ENCODE assay signal across 22 cellular contexts in genomic region chr2:145887915-145888314, GRCh38.
"Had no signal": no experiment of that assay in that cellular context is flagged by ENCODE, and none has a peak within 500 bp of the region (broad histone marks: within the 10 kb centered on the region; RNA-seq: fewer than 3 reads in every experiment).

No MANE protein-coding gene starts in this region.

- H3K36me3 ChIP-seq: colonic mucosa, esophagus squamous epithelium, gastrocnemius medialis, heart right ventricle, left lung, lower lobe of right lung had no signal

- ATAC-seq: effector memory CD8-positive, alpha-beta T cell; esophagus mucosa; gastrocnemius medialis; heart right ventricle; left cardiac atrium; left lung; left ventricle myocardium superior; lower lobe of right lung; mucosa of descending colon had no signal

- H3K9me3 ChIP-seq: colonic mucosa, esophagus squamous epithelium, gastrocnemius medialis, heart right ventricle, left lung, lower lobe of right lung, mucosa of descending colon had no signal

- DNase-seq: colonic mucosa; cortex of kidney; effector CD8-positive, alpha-beta T cell; effector memory CD8-positive, alpha-beta T cell; endodermal cell; erythroblast; esophagus squamous epithelium; foreskin fibroblast; foreskin melanocyte; gastrocnemius medialis; glutamatergic neuron; head of caudate nucleus; heart right ventricle; hippocampal formation; left cardiac atrium; left lung; left ventricle myocardium superior; lower lobe of right lung; mesenchymal stem cell; mucosa of descending colon had no signal

- H3K4me3 ChIP-seq: colonic mucosa, esophagus squamous epithelium, gastrocnemius medialis, heart right ventricle, left lung, lower lobe of right lung, mucosa of descending colon had no signal

- H3K4me1 ChIP-seq: colonic mucosa, esophagus squamous epithelium, gastrocnemius medialis, heart right ventricle, left lung, lower lobe of right lung had no signal

- H3K27me3 ChIP-seq: colonic mucosa, esophagus squamous epithelium, gastrocnemius medialis, heart right ventricle, left lung had no signal

- H3K27ac ChIP-seq: colonic mucosa, epithelial cell of prostate, esophagus squamous epithelium, gastrocnemius medialis, heart right ventricle, left lung, lower lobe of right lung had no signal
